Comparison of ENCODE assay signal across 1 cellular context in genomic region chrX:101348452-101349222, GRCh38.
A peak's percentile ranks its signal among the peaks of the same experiment; 100 is the strongest.
TF ChIP-seq lines count a peak whose summit lies in the region.

TIMM8A (minus strand) TSS chrX:101348742; CDS start chrX:101348664, 78 bp downstream.

TF ChIP-seq in HEK293, 187 proteins besides CTCF, POLR2A, EP300 and RAD21 (continued from another document and continues in another):
- TF ChIP-seq SETDB1 (IDR thresholded peaks at IDR 0.05; ENCODE audit: insufficient read length, low read length) (peak; percentile 13), ZBTB20 (tag by site-specific recombination; IDR thresholded peaks at IDR 0.05) (peak; percentile 68), ZBTB11 (tag by site-specific recombination; conservative IDR thresholded peaks at IDR 0.05; ENCODE audit: low read depth) (peak; percentile 85), HIC1 (tag by site-specific recombination; IDR thresholded peaks at IDR 0.05) (no peak), ZNF677 (tag by site-specific recombination; IDR thresholded peaks at IDR 0.05) (no peak), ZXDB (tag by site-specific recombination; IDR thresholded peaks at IDR 0.05) (peak; percentile 88; the same call in 1 of the 2 replicates), ZNF280D (tag by site-specific recombination; IDR thresholded peaks at IDR 0.05) (no peak), ZNF610 (tag by site-specific recombination; IDR thresholded peaks at IDR 0.05; ENCODE audit: borderline replicate concordance) (peak; percentile 44; the same call in 1 of the 2 replicates), BCL11B (tag by site-specific recombination; IDR thresholded peaks at IDR 0.05; ENCODE audit: low read depth) (0 out of 2 replicates have a peak, but pooled peaks have one; percentile 9), ZNF600 (tag by site-specific recombination; IDR thresholded peaks at IDR 0.05) (peak; percentile 92), ZNF155 (tag by site-specific recombination; IDR thresholded peaks at IDR 0.05) (no peak), ZNF114 (tag by site-specific recombination; IDR thresholded peaks at IDR 0.05) (no peak), BCL6B (tag by site-specific recombination; IDR thresholded peaks at IDR 0.05) (no peak), KLF1 (tag by site-specific recombination; IDR thresholded peaks at IDR 0.05) (peak; percentile 43; the same call in 1 of the 2 replicates), SP3 (tag by site-specific recombination; IDR thresholded peaks at IDR 0.05) (peak; percentile 79), ZNF140 (tag by site-specific recombination; IDR thresholded peaks at IDR 0.05) (no peak), ZNF514 (tag by site-specific recombination; IDR thresholded peaks at IDR 0.05) (no peak), ZNF639 (tag by site-specific recombination; IDR thresholded peaks at IDR 0.05) (0 out of 2 replicates have a peak, but pooled peaks have one; percentile 23), ZNF24 (tag by site-specific recombination; IDR thresholded peaks at IDR 0.05) (peak; percentile 57; the same call in 1 of the 2 replicates), ZBTB21 (tag by site-specific recombination; IDR thresholded peaks at IDR 0.05) (no peak), ZNF426 (tag by site-specific recombination; IDR thresholded peaks at IDR 0.05) (no peak), PRDM10 (tag by site-specific recombination; IDR thresholded peaks at IDR 0.05) (peak; percentile 80), PBX3 (CRISPR knock-in tag; IDR thresholded peaks at IDR 0.05) (no peak), ZNF335 (tag by site-specific recombination; conservative IDR thresholded peaks at IDR 0.05) (peak; percentile 94), ZNF366 (tag by site-specific recombination; conservative IDR thresholded peaks at IDR 0.05) (peak; percentile 96), ZNF341 (tag by site-specific recombination; IDR thresholded peaks at IDR 0.05; ENCODE audit: low read depth) (peak; percentile 56), ZNF558 (tag by site-specific recombination; IDR thresholded peaks at IDR 0.05) (no peak), ZNF214 (tag by site-specific recombination; IDR thresholded peaks at IDR 0.05; ENCODE audit: borderline replicate concordance) (no peak), ZNF324 (tag by site-specific recombination; IDR thresholded peaks at IDR 0.05) (no peak), ZSCAN4 (tag by site-specific recombination; IDR thresholded peaks at IDR 0.05) (no peak), PRDM1 (tag by site-specific recombination; IDR thresholded peaks at IDR 0.05) (peak; percentile 59; the same call in 1 of the 2 replicates), KLF10 (tag by site-specific recombination; IDR thresholded peaks at IDR 0.05) (no peak), SALL2 (tag by site-specific recombination; IDR thresholded peaks at IDR 0.05; ENCODE audit: borderline replicate concordance) (no peak), ZNF169 (tag by site-specific recombination; IDR thresholded peaks at IDR 0.05) (no peak), ZNF660 (tag by site-specific recombination; IDR thresholded peaks at IDR 0.05) (no peak), PATZ1 (tag by site-specific recombination; IDR thresholded peaks at IDR 0.05) (peak; percentile 83), ZFHX2 (tag by site-specific recombination; conservative IDR thresholded peaks at IDR 0.05) (peak; percentile 94), ZSCAN5A (tag by site-specific recombination; IDR thresholded peaks at IDR 0.05) (no peak)
